Comparison of ENCODE assay signal across 1 cellular context in the genomic region with DNA sequence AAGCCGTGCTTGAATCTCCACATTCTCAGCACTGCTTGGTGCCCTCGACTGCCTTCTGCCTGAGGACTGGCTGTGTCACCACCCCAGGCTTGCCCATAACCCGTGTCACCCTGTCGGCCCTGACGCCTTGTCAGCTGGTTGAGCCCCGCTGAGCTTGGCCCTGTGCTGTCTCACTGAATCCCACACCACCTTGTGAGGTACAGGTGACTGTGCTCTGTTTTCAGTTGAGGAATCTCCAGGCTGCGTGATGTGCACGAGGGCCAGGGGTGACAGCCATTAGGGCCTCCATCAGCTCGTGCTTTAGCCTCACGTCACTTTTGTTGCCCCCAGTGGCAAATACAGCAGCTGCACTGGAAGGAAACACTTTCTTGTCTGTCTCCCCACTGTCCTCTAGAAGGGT.
TF ChIP-seq lines count a peak whose summit lies in the region.

No MANE protein-coding gene starts in this region.

TF ChIP-seq in HepG2, 621 proteins besides CTCF, POLR2A, EP300 and RAD21 (continued from another document):
- TF ChIP-seq, protein P1, sequence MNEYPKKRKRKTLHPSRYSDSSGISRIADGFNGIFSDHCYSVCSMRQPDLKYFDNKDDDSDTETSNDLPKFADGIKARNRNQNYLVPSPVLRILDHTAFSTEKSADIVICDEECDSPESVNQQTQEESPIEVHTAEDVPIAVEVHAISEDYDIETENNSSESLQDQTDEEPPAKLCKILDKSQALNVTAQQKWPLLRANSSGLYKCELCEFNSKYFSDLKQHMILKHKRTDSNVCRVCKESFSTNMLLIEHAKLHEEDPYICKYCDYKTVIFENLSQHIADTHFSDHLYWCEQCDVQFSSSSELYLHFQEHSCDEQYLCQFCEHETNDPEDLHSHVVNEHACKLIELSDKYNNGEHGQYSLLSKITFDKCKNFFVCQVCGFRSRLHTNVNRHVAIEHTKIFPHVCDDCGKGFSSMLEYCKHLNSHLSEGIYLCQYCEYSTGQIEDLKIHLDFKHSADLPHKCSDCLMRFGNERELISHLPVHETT (CRISPR knock-in tag; conservative IDR thresholded peaks at IDR 0.05), result no peak
- TF ChIP-seq CREB1 (IDR thresholded peaks at IDR 0.05), result 0 out of 2 replicates have a peak, but pooled peaks have one; percentile 17
- no peak for TF ChIP-seq CREB1 (CRISPR knock-in tag; IDR thresholded peaks at IDR 0.05)
- no peak for TF ChIP-seq ZNF33A (CRISPR knock-in tag; IDR thresholded peaks at IDR 0.05; ENCODE audit: borderline replicate concordance)
- no peak for TF ChIP-seq RAD51 (IDR thresholded peaks at IDR 0.05; ENCODE audit: borderline replicate concordance)
- no peak for TF ChIP-seq ONECUT2 (CRISPR knock-in tag; IDR thresholded peaks at IDR 0.05)
- no peak for TF ChIP-seq ZKSCAN1 (IDR thresholded peaks at IDR 0.05; ENCODE audit: low read length)
- TF ChIP-seq CHD2 (IDR thresholded peaks at IDR 0.05; ENCODE audit: low read depth, low read length), result no peak
- TF ChIP-seq, protein P2, sequence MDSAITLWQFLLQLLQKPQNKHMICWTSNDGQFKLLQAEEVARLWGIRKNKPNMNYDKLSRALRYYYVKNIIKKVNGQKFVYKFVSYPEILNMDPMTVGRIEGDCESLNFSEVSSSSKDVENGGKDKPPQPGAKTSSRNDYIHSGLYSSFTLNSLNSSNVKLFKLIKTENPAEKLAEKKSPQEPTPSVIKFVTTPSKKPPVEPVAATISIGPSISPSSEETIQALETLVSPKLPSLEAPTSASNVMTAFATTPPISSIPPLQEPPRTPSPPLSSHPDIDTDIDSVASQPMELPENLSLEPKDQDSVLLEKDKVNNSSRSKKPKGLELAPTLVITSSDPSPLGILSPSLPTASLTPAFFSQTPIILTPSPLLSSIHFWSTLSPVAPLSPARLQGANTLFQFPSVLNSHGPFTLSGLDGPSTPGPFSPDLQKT (CRISPR knock-in tag; IDR thresholded peaks at IDR 0.05; ENCODE audit: borderline replicate concordance), result no peak
- TF ChIP-seq TAF1 (CRISPR knock-in tag; IDR thresholded peaks at IDR 0.05), result no peak
- TF ChIP-seq KDM4B (CRISPR knock-in tag; IDR thresholded peaks at IDR 0.05), result no peak
- no peak for TF ChIP-seq AGO2 (optimal IDR thresholded peaks at IDR 0.05; ENCODE audit: low read depth, low read length)
- TF ChIP-seq ZNF652 (CRISPR knock-in tag; IDR thresholded peaks at IDR 0.05; ENCODE audit: borderline replicate concordance, low read depth), result no peak
- TF ChIP-seq KDM2A (CRISPR knock-in tag; IDR thresholded peaks at IDR 0.05; ENCODE audit: borderline replicate concordance, low read depth), result no peak
- TF ChIP-seq, protein P3, sequence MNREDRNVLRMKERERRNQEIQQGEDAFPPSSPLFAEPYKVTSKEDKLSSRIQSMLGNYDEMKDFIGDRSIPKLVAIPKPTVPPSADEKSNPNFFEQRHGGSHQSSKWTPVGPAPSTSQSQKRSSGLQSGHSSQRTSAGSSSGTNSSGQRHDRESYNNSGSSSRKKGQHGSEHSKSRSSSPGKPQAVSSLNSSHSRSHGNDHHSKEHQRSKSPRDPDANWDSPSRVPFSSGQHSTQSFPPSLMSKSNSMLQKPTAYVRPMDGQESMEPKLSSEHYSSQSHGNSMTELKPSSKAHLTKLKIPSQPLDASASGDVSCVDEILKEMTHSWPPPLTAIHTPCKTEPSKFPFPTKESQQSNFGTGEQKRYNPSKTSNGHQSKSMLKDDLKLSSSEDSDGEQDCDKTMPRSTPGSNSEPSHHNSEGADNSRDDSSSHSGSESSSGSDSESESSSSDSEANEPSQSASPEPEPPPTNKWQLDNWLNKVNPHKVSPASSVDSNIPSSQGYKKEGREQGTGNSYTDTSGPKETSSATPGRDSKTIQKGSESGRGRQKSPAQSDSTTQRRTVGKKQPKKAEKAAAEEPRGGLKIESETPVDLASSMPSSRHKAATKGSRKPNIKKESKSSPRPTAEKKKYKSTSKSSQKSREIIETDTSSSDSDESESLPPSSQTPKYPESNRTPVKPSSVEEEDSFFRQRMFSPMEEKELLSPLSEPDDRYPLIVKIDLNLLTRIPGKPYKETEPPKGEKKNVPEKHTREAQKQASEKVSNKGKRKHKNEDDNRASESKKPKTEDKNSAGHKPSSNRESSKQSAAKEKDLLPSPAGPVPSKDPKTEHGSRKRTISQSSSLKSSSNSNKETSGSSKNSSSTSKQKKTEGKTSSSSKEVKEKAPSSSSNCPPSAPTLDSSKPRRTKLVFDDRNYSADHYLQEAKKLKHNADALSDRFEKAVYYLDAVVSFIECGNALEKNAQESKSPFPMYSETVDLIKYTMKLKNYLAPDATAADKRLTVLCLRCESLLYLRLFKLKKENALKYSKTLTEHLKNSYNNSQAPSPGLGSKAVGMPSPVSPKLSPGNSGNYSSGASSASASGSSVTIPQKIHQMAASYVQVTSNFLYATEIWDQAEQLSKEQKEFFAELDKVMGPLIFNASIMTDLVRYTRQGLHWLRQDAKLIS (CRISPR knock-in tag; IDR thresholded peaks at IDR 0.05), result no peak
- no peak for TF ChIP-seq SIN3A (IDR thresholded peaks at IDR 0.05; ENCODE audit: borderline replicate concordance, low read depth, low read length)
- TF ChIP-seq, protein P4, sequence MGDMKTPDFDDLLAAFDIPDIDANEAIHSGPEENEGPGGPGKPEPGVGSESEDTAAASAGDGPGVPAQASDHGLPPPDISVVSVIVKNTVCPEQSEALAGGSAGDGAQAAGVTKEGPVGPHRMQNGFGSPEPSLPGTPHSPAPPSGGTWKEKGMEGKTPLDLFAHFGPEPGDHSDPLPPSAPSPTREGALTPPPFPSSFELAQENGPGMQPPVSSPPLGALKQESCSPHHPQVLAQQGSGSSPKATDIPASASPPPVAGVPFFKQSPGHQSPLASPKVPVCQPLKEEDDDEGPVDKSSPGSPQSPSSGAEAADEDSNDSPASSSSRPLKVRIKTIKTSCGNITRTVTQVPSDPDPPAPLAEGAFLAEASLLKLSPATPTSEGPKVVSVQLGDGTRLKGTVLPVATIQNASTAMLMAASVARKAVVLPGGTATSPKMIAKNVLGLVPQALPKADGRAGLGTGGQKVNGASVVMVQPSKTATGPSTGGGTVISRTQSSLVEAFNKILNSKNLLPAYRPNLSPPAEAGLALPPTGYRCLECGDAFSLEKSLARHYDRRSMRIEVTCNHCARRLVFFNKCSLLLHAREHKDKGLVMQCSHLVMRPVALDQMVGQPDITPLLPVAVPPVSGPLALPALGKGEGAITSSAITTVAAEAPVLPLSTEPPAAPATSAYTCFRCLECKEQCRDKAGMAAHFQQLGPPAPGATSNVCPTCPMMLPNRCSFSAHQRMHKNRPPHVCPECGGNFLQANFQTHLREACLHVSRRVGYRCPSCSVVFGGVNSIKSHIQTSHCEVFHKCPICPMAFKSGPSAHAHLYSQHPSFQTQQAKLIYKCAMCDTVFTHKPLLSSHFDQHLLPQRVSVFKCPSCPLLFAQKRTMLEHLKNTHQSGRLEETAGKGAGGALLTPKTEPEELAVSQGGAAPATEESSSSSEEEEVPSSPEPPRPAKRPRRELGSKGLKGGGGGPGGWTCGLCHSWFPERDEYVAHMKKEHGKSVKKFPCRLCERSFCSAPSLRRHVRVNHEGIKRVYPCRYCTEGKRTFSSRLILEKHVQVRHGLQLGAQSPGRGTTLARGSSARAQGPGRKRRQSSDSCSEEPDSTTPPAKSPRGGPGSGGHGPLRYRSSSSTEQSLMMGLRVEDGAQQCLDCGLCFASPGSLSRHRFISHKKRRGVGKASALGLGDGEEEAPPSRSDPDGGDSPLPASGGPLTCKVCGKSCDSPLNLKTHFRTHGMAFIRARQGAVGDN (CRISPR knock-in tag; IDR thresholded peaks at IDR 0.05), result peak; percentile 46
- TF ChIP-seq, protein P5, sequence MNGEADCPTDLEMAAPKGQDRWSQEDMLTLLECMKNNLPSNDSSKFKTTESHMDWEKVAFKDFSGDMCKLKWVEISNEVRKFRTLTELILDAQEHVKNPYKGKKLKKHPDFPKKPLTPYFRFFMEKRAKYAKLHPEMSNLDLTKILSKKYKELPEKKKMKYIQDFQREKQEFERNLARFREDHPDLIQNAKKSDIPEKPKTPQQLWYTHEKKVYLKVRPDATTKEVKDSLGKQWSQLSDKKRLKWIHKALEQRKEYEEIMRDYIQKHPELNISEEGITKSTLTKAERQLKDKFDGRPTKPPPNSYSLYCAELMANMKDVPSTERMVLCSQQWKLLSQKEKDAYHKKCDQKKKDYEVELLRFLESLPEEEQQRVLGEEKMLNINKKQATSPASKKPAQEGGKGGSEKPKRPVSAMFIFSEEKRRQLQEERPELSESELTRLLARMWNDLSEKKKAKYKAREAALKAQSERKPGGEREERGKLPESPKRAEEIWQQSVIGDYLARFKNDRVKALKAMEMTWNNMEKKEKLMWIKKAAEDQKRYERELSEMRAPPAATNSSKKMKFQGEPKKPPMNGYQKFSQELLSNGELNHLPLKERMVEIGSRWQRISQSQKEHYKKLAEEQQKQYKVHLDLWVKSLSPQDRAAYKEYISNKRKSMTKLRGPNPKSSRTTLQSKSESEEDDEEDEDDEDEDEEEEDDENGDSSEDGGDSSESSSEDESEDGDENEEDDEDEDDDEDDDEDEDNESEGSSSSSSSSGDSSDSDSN (CRISPR knock-in tag; IDR thresholded peaks at IDR 0.05), result no peak
- TF ChIP-seq CBX2 (IDR thresholded peaks at IDR 0.05; ENCODE audit: low read depth, low read length), result no peak
- no peak for TF ChIP-seq CBX2 (CRISPR knock-in tag; IDR thresholded peaks at IDR 0.05; ENCODE audit: low read depth)
- no peak for TF ChIP-seq CCAR2 (optimal IDR thresholded peaks at IDR 0.05; ENCODE audit: low read depth, low read length)
- TF ChIP-seq TEAD2 (CRISPR knock-in tag; IDR thresholded peaks at IDR 0.05), result peak; percentile 63; the same call in 1 of the 2 replicates
- TF ChIP-seq SALL1 (CRISPR knock-in tag; IDR thresholded peaks at IDR 0.05), result no peak
- TF ChIP-seq EZH2 (conservative IDR thresholded peaks at IDR 0.05; ENCODE audit: low read depth, low read length), result no peak
- no peak for TF ChIP-seq ZNF225 (CRISPR knock-in tag; IDR thresholded peaks at IDR 0.05)
- TF ChIP-seq, protein P6, sequence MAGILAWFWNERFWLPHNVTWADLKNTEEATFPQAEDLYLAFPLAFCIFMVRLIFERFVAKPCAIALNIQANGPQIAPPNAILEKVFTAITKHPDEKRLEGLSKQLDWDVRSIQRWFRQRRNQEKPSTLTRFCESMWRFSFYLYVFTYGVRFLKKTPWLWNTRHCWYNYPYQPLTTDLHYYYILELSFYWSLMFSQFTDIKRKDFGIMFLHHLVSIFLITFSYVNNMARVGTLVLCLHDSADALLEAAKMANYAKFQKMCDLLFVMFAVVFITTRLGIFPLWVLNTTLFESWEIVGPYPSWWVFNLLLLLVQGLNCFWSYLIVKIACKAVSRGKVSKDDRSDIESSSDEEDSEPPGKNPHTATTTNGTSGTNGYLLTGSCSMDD (CRISPR knock-in tag; IDR thresholded peaks at IDR 0.05), result 0 out of 2 replicates have a peak, but pooled peaks have one; percentile 23
- TF ChIP-seq TCF7 (IDR thresholded peaks at IDR 0.05; ENCODE audit: low read depth), result no peak
- 0 out of 2 replicates have a peak, but pooled peaks have one; percentile 26 for TF ChIP-seq HOXA3 (CRISPR knock-in tag; IDR thresholded peaks at IDR 0.05)
- TF ChIP-seq, protein P7, sequence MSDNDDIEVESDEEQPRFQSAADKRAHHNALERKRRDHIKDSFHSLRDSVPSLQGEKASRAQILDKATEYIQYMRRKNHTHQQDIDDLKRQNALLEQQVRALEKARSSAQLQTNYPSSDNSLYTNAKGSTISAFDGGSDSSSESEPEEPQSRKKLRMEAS (IDR thresholded peaks at IDR 0.05), result peak; percentile 32; the same call in 1 of the 2 replicates
- no peak for TF ChIP-seq ZNF207 (IDR thresholded peaks at IDR 0.05; ENCODE audit: borderline replicate concordance)
- no peak for TF ChIP-seq NCOA5 (CRISPR knock-in tag; IDR thresholded peaks at IDR 0.05)
- TF ChIP-seq, protein P8, sequence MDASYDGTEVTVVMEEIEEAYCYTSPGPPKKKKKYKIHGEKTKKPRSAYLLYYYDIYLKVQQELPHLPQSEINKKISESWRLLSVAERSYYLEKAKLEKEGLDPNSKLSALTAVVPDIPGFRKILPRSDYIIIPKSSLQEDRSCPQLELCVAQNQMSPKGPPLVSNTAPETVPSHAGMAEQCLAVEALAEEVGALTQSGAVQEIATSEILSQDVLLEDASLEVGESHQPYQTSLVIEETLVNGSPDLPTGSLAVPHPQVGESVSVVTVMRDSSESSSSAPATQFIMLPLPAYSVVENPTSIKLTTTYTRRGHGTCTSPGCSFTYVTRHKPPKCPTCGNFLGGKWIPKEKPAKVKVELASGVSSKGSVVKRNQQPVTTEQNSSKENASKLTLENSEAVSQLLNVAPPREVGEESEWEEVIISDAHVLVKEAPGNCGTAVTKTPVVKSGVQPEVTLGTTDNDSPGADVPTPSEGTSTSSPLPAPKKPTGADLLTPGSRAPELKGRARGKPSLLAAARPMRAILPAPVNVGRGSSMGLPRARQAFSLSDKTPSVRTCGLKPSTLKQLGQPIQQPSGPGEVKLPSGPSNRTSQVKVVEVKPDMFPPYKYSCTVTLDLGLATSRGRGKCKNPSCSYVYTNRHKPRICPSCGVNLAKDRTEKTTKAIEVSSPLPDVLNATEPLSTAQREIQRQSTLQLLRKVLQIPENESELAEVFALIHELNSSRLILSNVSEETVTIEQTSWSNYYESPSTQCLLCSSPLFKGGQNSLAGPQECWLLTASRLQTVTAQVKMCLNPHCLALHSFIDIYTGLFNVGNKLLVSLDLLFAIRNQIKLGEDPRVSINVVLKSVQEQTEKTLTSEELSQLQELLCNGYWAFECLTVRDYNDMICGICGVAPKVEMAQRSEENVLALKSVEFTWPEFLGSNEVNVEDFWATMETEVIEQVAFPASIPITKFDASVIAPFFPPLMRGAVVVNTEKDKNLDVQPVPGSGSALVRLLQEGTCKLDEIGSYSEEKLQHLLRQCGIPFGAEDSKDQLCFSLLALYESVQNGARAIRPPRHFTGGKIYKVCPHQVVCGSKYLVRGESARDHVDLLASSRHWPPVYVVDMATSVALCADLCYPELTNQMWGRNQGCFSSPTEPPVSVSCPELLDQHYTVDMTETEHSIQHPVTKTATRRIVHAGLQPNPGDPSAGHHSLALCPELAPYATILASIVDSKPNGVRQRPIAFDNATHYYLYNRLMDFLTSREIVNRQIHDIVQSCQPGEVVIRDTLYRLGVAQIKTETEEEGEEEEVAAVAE (CRISPR knock-in tag; IDR thresholded peaks at IDR 0.05; ENCODE audit: borderline replicate concordance), result no peak
- TF ChIP-seq SMARCE1 (IDR thresholded peaks at IDR 0.05; ENCODE audit: borderline replicate concordance), result no peak
